9 cellular contexts compared by ENCODE assay signal in genomic region chr17:42517516-42517915, GRCh38. TPM values are rescaled to one million over a fixed set of nuclear protein-coding genes. Genes with fewer than 3 reads are reported as not detected.
DNase-seq lines count a peak whose midpoint lies in the region; ATAC-seq, FAIRE-seq and TF ChIP-seq lines count a peak whose summit lies in the region.
"Had no signal": no experiment of that assay in that cellular context is flagged by ENCODE, and none has a peak within 500 bp of the region (broad histone marks: within the 10 kb centered on the region; RNA-seq: fewer than 3 reads in every experiment).

No MANE protein-coding gene starts in this region.

- H3K4me3 ChIP-seq in SK-N-MC (no peak overlapping the region), gastroesophageal sphincter (no peak overlapping the region), pancreas (no peak overlapping the region), thoracic aorta (no peak overlapping the region)

- H3K9me3 ChIP-seq in SK-N-MC (ENCODE audit: low read depth, low read length), result no peaks in the 10 kb centered on the region
- H3K9me3 ChIP-seq in gastroesophageal sphincter, result no peaks in the 10 kb centered on the region
- H3K9me3 ChIP-seq in pancreas, result no peaks in the 10 kb centered on the region
- no peaks in the 10 kb centered on the region for H3K9me3 ChIP-seq in thoracic aorta

- ATAC-seq in gastroesophageal sphincter (peak; percentile 57), pancreas (peak; percentile 42 to 77 (median 72)), thoracic aorta (ENCODE audit: insufficient number of reproducible peaks, low FRiP score, low read depth) (no peak), GM21423 (IDR thresholded peaks at IDR 0.05; ENCODE audit: unreplicated experiment) (no peak)

- intact Hi-C loops in pancreas (cut with DNase I), result loop anchor here in 2 of 3 donors (5.0 to 10.0 kb wide), 2 partner anchors 95 to 193 kb away; partner anchors contain the start of gene CAVIN1 (in 1 of the 2)

- FAIRE-seq in pancreas (lab: Jason Lieb, UNC), result no peak
- FAIRE-seq: colon had no signal

- H3K27me3 ChIP-seq in gastroesophageal sphincter (no peaks in the 10 kb centered on the region), pancreas (no peaks in the 10 kb centered on the region), thoracic aorta (replicated peaks; ENCODE audit: insufficient read depth) (no peaks in the 10 kb centered on the region)

- H3K27ac ChIP-seq in SK-N-MC (no peak overlapping the region), gastroesophageal sphincter (peak overlapping the region; percentile 90 to 98 (median 96)), pancreas (peak overlapping the region in 2 of 4 donors; percentile 80 to 84), thoracic aorta (peak overlapping the region; percentile 96)

- H3K4me1 ChIP-seq in gastroesophageal sphincter, result peaks cover 44 to 96% (median 59%) of the 10 kb centered on the region in 3 donors
- H3K4me1 ChIP-seq in pancreas, result peaks cover 6 to 20% (median 8%) of the 10 kb centered on the region in 3 donors
- H3K4me1 ChIP-seq in thoracic aorta (ENCODE audit: control insufficient read depth in 1 of 2, low read depth in 2 of 2), result peaks cover 69 to 88% of the 10 kb centered on the region in 2 donors

- no peak overlapping the region for H3K9ac ChIP-seq in SK-N-MC (ENCODE audit: insufficient read length)

- H3K36me3 ChIP-seq in SK-N-MC (ENCODE audit: insufficient read depth, low read length) (no peaks in the 10 kb centered on the region), gastroesophageal sphincter (peaks cover 0 to 33% of the 10 kb centered on the region in 2 donors), pancreas (peaks cover 0 to 11% (median 0%) of the 10 kb centered on the region in 3 donors), thoracic aorta (no peaks in the 10 kb centered on the region)

- DNase-seq in Caki2 (ENCODE audit: low read depth) (peak; percentile 82), KBM-7 (peak; percentile 91), SK-N-MC (ENCODE audit: low read depth, low spot score) (peak; percentile 14), pancreas (peak in 5 of 6 donors; percentile 68 to 88 (median 77)), thoracic aorta (ENCODE audit: low spot score) (peak; percentile 64)
- peak; percentile 58 to 77 (median 74) for DNase-seq in activated naive CD4-positive, alpha-beta T cell (lab: John Stamatoyannopoulos, UW)

- peak in 3 of 4 experiments; percentile 95 to 98 (median 97) for TF ChIP-seq CTCF in gastroesophageal sphincter (IDR thresholded peaks at IDR 0.05)
- peak; percentile 43 to 87 (median 80) for TF ChIP-seq CTCF in pancreas (IDR thresholded peaks at IDR 0.05)
- TF ChIP-seq CTCF in thoracic aorta (IDR thresholded peaks at IDR 0.05), result peak; percentile 95

- WGBS in gastroesophageal sphincter (ENCODE audit: low coverage in 1 of 2), 2 donors, result 9 to 20% methylated on average over 2 to 4 of the region's 9 CpGs
- WGBS in pancreas, 2 donors, result 26 to 29% methylated on average over 9 of the region's 9 CpGs

- in situ Hi-C loops in Caki2 (cut with HindIII; ENCODE audit: low pct_unique_long_range_greater_than_20kb, low sequenced_read_pairs) (no loop called here), KBM-7 (cut with MboI; ENCODE audit: low pct_unique_long_range_greater_than_20kb, low sequenced_read_pairs) (loop anchor here (25.0 kb wide), 1 partner anchor 205 kb away; no protein-coding TSS in a partner anchor)

- no peak for TF ChIP-seq EP300 in gastroesophageal sphincter (IDR thresholded peaks at IDR 0.05)

- no peak for TF ChIP-seq POLR2A in gastroesophageal sphincter (IDR thresholded peaks at IDR 0.05)

RNA-seq across cellular contexts. Expression of gene NAGLU, which starts 18.5 kb away (rescaled TPM):
- 53.9 and 64.5 TPM in 2 replicates for total RNA-seq in Caki2 (2014; rRNA removed; shearing (Covaris generic); ENCODE audit: low replicate concordance)
- total RNA-seq in gastroesophageal sphincter (10 to 100 TPM; 31.9 to 46.9 (median 35.7) TPM), pancreas (10 to 100 TPM; 17.6 to 33.8 (median 25.6) TPM), thoracic aorta (100 to 1,000 TPM in 1 of 2 donors, 10 to 100 TPM in 1; 86.7 to 130 TPM)
- polyA plus RNA-seq in pancreas, result 10 to 100 TPM; 51.6 to 52.6 TPM

RNA-seq across cellular contexts. Expression of gene HSD17B1, which starts 35.2 kb away (rescaled TPM):
- total RNA-seq in Caki2 (2014; rRNA removed; shearing (Covaris generic); ENCODE audit: low replicate concordance), result not detected in 2 replicates
- total RNA-seq in gastroesophageal sphincter (1 to 10 TPM in 1 of 4 donors, under 1 TPM in 3; 0.39 to 1.4 (median 0.69) TPM), pancreas (1 to 10 TPM in 2 of 6 donors, under 1 TPM in 4; 0.32 to 1.3 (median 0.74) TPM), thoracic aorta (1 to 10 TPM in 1 of 2 donors, under 1 TPM in 1; 0.14 to 2.8 TPM)
- 1 to 10 TPM; 3.5 TPM for polyA plus RNA-seq in pancreas

RNA-seq across cellular contexts. Expression of gene COASY, which starts 44.4 kb away (rescaled TPM):
- total RNA-seq in Caki2 (2014; rRNA removed; shearing (Covaris generic); ENCODE audit: low replicate concordance), result 24.0 and 29.5 TPM in 2 replicates
- 10 to 100 TPM; 16.8 to 25.8 (median 19.9) TPM for total RNA-seq in gastroesophageal sphincter
- total RNA-seq in pancreas, result 10 to 100 TPM; 32.3 to 63.5 (median 52.3) TPM
- polyA plus RNA-seq in pancreas, result 100 to 1,000 TPM; 135 to 152 TPM
- 10 to 100 TPM; 20.8 to 21.1 TPM for total RNA-seq in thoracic aorta

RNA-seq across cellular contexts. Expression of gene MLX, which starts 49.4 kb away (rescaled TPM):
- total RNA-seq in Caki2 (2014; rRNA removed; shearing (Covaris generic); ENCODE audit: low replicate concordance), result 13.0 and 21.9 TPM in 2 replicates
- total RNA-seq in gastroesophageal sphincter, result 10 to 100 TPM; 24.4 to 33.9 (median 26.0) TPM
- 10 to 100 TPM; 18.6 to 26.7 (median 22.9) TPM for total RNA-seq in pancreas
- 10 to 100 TPM; 31.9 to 44.5 TPM for polyA plus RNA-seq in pancreas
- total RNA-seq in thoracic aorta, result 10 to 100 TPM; 31.5 to 41.2 TPM

RNA-seq across cellular contexts. Expression of gene ATP6V0A1, which starts 58.8 kb away (rescaled TPM):
- 42.0 and 49.6 TPM in 2 replicates for total RNA-seq in Caki2 (2014; rRNA removed; shearing (Covaris generic); ENCODE audit: low replicate concordance)
- total RNA-seq in gastroesophageal sphincter (10 to 100 TPM; 47.5 to 84.5 (median 65.4) TPM), pancreas (10 to 100 TPM; 22.8 to 51.3 (median 28.6) TPM), thoracic aorta (10 to 100 TPM; 63.2 to 95.6 TPM)
- 10 to 100 TPM; 37.2 to 55.9 TPM for polyA plus RNA-seq in pancreas

Comparison
In these comparisons a context has a peak if more than half of its experiments do, and no peak if none do; other contexts are left out.
1. DNase-seq: peak in every context shown above with its lines; median percentile 91 in KBM-7; 82 in Caki2; 77 in pancreas; 74 in activated naive CD4-positive, alpha-beta T cell; 64 in thoracic aorta; 14 in SK-N-MC.
2. ATAC-seq: peak in gastroesophageal sphincter (single experiment) and pancreas (4 of 4); none in thoracic aorta (single experiment) and GM21423 (single experiment).
3. Peak in every context shown above with its lines, with median percentiles within 50 percentile points of each other: CTCF ChIP-seq.